Comparison of ENCODE assay signal across 3 cellular contexts in the genomic region with DNA sequence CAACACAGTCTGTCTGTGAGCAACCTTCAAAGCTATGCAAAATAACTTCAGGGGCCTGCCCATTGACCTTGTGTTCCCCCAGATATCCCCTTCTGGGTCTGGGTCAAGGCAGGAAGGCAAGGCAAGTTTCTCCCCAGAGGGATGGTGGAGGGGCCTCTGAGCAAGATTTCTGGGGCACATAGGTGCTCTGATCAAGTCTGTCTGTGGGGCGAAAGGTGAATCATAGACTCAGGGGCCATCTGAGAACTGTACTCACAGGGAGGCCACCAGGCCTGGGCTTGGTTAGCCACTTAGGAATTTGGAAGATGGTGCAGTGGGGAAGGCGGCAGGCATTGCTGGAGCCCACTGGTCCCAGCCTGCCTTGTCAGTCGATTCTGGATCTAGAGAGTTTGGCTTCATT.
"Had no signal": no experiment of that assay in that cellular context is flagged by ENCODE, and none has a peak within 500 bp of the region (broad histone marks: within the 10 kb centered on the region; RNA-seq: fewer than 3 reads in every experiment).

No MANE protein-coding gene starts in this region.

- DNase-seq: GDM1, GF-D8 had no signal

- H3K4me3 ChIP-seq: GM12878 had no signal
